Comparison of ENCODE assay signal across 1 cellular context in the genomic region with DNA sequence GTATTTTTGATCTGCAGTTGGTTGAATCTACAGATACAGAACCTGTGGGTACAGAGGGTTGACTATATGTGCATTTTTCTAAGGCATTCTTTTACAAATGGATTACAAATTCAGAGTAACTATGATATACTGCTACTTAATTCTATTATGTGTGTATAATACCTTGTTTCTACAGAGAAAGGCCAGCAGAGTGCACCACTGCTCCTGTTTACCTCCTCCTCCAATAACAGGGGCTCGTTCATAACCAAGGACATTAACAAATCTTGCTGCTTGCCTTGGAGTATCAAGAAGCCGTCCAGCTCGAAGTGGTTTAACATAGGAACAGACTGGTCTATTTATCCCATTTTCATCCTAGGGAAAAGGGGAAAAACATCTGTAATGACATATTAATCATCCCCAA.
TF ChIP-seq lines count a peak whose summit lies in the region.

No MANE protein-coding gene starts in this region.

TF ChIP-seq in SK-N-SH treated with all-trans-retinoic acid at 6 μM for 48 hours, 23 proteins besides CTCF, POLR2A, EP300 and RAD21 (continued from another document):
- TF ChIP-seq, protein P1, sequence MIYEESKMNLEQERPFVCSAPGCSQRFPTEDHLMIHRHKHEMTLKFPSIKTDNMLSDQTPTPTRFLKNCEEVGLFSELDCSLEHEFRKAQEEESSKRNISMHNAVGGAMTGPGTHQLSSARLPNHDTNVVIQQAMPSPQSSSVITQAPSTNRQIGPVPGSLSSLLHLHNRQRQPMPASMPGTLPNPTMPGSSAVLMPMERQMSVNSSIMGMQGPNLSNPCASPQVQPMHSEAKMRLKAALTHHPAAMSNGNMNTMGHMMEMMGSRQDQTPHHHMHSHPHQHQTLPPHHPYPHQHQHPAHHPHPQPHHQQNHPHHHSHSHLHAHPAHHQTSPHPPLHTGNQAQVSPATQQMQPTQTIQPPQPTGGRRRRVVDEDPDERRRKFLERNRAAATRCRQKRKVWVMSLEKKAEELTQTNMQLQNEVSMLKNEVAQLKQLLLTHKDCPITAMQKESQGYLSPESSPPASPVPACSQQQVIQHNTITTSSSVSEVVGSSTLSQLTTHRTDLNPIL (CRISPR knock-in tag; IDR thresholded peaks at IDR 0.05; ENCODE audit: low read depth): no peak
